ENCODE assay signal across 3 cellular contexts in genomic region chr17:73291260-73291801, GRCh38.
TF ChIP-seq lines count a peak whose summit lies in the region.

No MANE protein-coding gene starts in this region.

TF ChIP-seq in GM12891, 5 proteins besides CTCF, POLR2A, EP300 and RAD21:
- peak; percentile 55 for TF ChIP-seq SPI1 (IDR thresholded peaks at IDR 0.05; ENCODE audit: low read depth, low read length)
- no peak for TF ChIP-seq POLR2AphosphoS5 (IDR thresholded peaks at IDR 0.05; ENCODE audit: low read depth, low read length)
- no peak for TF ChIP-seq TAF1 (IDR thresholded peaks at IDR 0.05; ENCODE audit: low read depth, low read length)
- TF ChIP-seq POU2F2 (IDR thresholded peaks at IDR 0.05; ENCODE audit: low read depth, low read length): no peak
- TF ChIP-seq PAX5 (IDR thresholded peaks at IDR 0.05; ENCODE audit: insufficient read depth, low read length, severe bottlenecking): no peak

TF ChIP-seq in K562, 482 proteins besides CTCF, POLR2A, EP300 and RAD21 (continues in another document):
- TF ChIP-seq EGR1 (conservative IDR thresholded peaks at IDR 0.05) (0 out of 2 replicates have a peak, but pooled peaks have one; percentile 6), MAFK (IDR thresholded peaks at IDR 0.05; ENCODE audit: low read length) (peak; percentile 64), MECOM (CRISPR knock-in tag; IDR thresholded peaks at IDR 0.05) (no peak), E2F6 (IDR thresholded peaks at IDR 0.05; ENCODE audit: borderline replicate concordance in 1 of 2, extremely low read depth in 1 of 2, insufficient read depth in 1 of 2, insufficient read length in 1 of 2, low read depth in 1 of 2, low read length in 1 of 2, poor library complexity in 1 of 2, severe bottlenecking in 1 of 2) (peak in 1 of 2 experiments; percentile 17), MTA1 (IDR thresholded peaks at IDR 0.05; ENCODE audit: borderline replicate concordance) (no peak), ZNF717 (CRISPR knock-in tag; IDR thresholded peaks at IDR 0.05) (no peak), MNT (conservative IDR thresholded peaks at IDR 0.05) (no peak), GTF2B (IDR thresholded peaks at IDR 0.05; ENCODE audit: extremely low read depth, insufficient read length) (no peak), PTTG1 (tag; IDR thresholded peaks at IDR 0.05; ENCODE audit: low read depth) (no peak), HNRNPK (IDR thresholded peaks at IDR 0.05; ENCODE audit: low read depth, low read length, poor library complexity, severe bottlenecking) (no peak), MYNN (IDR thresholded peaks at IDR 0.05) (peak; percentile 72; the same call in 1 of the 2 replicates), MYNN (CRISPR knock-in tag; IDR thresholded peaks at IDR 0.05) (no peak), RERE (CRISPR knock-in tag; IDR thresholded peaks at IDR 0.05; ENCODE audit: borderline replicate concordance) (no peak), NR2C2 (CRISPR knock-in tag; IDR thresholded peaks at IDR 0.05) (no peak), NR2C2 (tag; IDR thresholded peaks at IDR 0.05) (peak; percentile 66; the same call in 1 of the 2 replicates), GABPA (tag; conservative IDR thresholded peaks at IDR 0.05; ENCODE audit: low read depth) (no peak), OTX1 (CRISPR knock-in tag; IDR thresholded peaks at IDR 0.05) (no peak), SRF (CRISPR knock-in tag; IDR thresholded peaks at IDR 0.05) (0 out of 4 replicates have a peak, but pooled peaks of 1 of the 2 experiments have one; percentile 60), RNF2 (IDR thresholded peaks at IDR 0.05) (peak; percentile 42; the same call in 1 of the 2 replicates), ZNF551 (CRISPR knock-in tag; IDR thresholded peaks at IDR 0.05) (no peak)

TF ChIP-seq in HepG2, 621 proteins besides CTCF, POLR2A, EP300 and RAD21:
- TF ChIP-seq, protein P1, sequence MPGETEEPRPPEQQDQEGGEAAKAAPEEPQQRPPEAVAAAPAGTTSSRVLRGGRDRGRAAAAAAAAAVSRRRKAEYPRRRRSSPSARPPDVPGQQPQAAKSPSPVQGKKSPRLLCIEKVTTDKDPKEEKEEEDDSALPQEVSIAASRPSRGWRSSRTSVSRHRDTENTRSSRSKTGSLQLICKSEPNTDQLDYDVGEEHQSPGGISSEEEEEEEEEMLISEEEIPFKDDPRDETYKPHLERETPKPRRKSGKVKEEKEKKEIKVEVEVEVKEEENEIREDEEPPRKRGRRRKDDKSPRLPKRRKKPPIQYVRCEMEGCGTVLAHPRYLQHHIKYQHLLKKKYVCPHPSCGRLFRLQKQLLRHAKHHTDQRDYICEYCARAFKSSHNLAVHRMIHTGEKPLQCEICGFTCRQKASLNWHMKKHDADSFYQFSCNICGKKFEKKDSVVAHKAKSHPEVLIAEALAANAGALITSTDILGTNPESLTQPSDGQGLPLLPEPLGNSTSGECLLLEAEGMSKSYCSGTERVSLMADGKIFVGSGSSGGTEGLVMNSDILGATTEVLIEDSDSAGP (CRISPR knock-in tag; IDR thresholded peaks at IDR 0.05; ENCODE audit: borderline replicate concordance): peak; percentile 37; the same call in 1 of the 2 replicates
- TF ChIP-seq PITX1 (CRISPR knock-in tag; IDR thresholded peaks at IDR 0.05) (0 out of 2 replicates have a peak, but pooled peaks have one; percentile 10), GFI1 (CRISPR knock-in tag; IDR thresholded peaks at IDR 0.05; ENCODE audit: borderline replicate concordance) (0 out of 2 replicates have a peak, but pooled peaks have one; percentile 24), ZFY (CRISPR knock-in tag; IDR thresholded peaks at IDR 0.05) (0 out of 2 replicates have a peak, but pooled peaks have one; percentile 24), ZNF709 (CRISPR knock-in tag; IDR thresholded peaks at IDR 0.05) (no peak), ZNF703 (CRISPR knock-in tag; IDR thresholded peaks at IDR 0.05; ENCODE audit: borderline replicate concordance) (no peak), ZBTB7B (CRISPR knock-in tag; IDR thresholded peaks at IDR 0.05) (no peak), ZFP90 (CRISPR knock-in tag; IDR thresholded peaks at IDR 0.05; ENCODE audit: borderline replicate concordance) (0 out of 2 replicates have a peak, but pooled peaks have one; percentile 32), ZNF615 (CRISPR knock-in tag; IDR thresholded peaks at IDR 0.05; ENCODE audit: borderline replicate concordance) (peak; percentile 69; the same call in 1 of the 2 replicates), ETV5 (CRISPR knock-in tag; IDR thresholded peaks at IDR 0.05; ENCODE audit: borderline replicate concordance) (0 out of 2 replicates have a peak, but pooled peaks have one; percentile 15), CERS6 (CRISPR knock-in tag; IDR thresholded peaks at IDR 0.05) (no peak), TGIF2 (CRISPR knock-in tag; IDR thresholded peaks at IDR 0.05) (no peak), E2F1 (CRISPR knock-in tag; IDR thresholded peaks at IDR 0.05) (no peak), FOSL2 (CRISPR knock-in tag; IDR thresholded peaks at IDR 0.05) (peak; percentile 79), CEBPZ (IDR thresholded peaks at IDR 0.05; ENCODE audit: low read length) (no peak), ZNF441 (CRISPR knock-in tag; IDR thresholded peaks at IDR 0.05; ENCODE audit: borderline replicate concordance) (no peak), PBX3 (CRISPR knock-in tag; IDR thresholded peaks at IDR 0.05; ENCODE audit: borderline replicate concordance) (no peak), ISX (CRISPR knock-in tag; conservative IDR thresholded peaks at IDR 0.05) (no peak), HHEX (CRISPR knock-in tag; IDR thresholded peaks at IDR 0.05) (no peak), ZBTB3 (CRISPR knock-in tag; IDR thresholded peaks at IDR 0.05; ENCODE audit: borderline replicate concordance, low read depth) (no peak), SAP130 (CRISPR knock-in tag; IDR thresholded peaks at IDR 0.05; ENCODE audit: low read depth) (0 out of 2 replicates have a peak, but pooled peaks have one; percentile 16), ZNF343 (CRISPR knock-in tag; IDR thresholded peaks at IDR 0.05) (no peak), U2AF1 (optimal IDR thresholded peaks at IDR 0.05; ENCODE audit: low read depth, low read length) (peak; percentile 53)
- TF ChIP-seq, protein P2, sequence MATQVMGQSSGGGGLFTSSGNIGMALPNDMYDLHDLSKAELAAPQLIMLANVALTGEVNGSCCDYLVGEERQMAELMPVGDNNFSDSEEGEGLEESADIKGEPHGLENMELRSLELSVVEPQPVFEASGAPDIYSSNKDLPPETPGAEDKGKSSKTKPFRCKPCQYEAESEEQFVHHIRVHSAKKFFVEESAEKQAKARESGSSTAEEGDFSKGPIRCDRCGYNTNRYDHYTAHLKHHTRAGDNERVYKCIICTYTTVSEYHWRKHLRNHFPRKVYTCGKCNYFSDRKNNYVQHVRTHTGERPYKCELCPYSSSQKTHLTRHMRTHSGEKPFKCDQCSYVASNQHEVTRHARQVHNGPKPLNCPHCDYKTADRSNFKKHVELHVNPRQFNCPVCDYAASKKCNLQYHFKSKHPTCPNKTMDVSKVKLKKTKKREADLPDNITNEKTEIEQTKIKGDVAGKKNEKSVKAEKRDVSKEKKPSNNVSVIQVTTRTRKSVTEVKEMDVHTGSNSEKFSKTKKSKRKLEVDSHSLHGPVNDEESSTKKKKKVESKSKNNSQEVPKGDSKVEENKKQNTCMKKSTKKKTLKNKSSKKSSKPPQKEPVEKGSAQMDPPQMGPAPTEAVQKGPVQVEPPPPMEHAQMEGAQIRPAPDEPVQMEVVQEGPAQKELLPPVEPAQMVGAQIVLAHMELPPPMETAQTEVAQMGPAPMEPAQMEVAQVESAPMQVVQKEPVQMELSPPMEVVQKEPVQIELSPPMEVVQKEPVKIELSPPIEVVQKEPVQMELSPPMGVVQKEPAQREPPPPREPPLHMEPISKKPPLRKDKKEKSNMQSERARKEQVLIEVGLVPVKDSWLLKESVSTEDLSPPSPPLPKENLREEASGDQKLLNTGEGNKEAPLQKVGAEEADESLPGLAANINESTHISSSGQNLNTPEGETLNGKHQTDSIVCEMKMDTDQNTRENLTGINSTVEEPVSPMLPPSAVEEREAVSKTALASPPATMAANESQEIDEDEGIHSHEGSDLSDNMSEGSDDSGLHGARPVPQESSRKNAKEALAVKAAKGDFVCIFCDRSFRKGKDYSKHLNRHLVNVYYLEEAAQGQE (IDR thresholded peaks at IDR 0.05; ENCODE audit: borderline replicate concordance in 1 of 2, low read depth in 1 of 2, low read length in 2 of 2): no peak
- TF ChIP-seq, protein P3, sequence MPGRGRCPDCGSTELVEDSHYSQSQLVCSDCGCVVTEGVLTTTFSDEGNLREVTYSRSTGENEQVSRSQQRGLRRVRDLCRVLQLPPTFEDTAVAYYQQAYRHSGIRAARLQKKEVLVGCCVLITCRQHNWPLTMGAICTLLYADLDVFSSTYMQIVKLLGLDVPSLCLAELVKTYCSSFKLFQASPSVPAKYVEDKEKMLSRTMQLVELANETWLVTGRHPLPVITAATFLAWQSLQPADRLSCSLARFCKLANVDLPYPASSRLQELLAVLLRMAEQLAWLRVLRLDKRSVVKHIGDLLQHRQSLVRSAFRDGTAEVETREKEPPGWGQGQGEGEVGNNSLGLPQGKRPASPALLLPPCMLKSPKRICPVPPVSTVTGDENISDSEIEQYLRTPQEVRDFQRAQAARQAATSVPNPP (CRISPR knock-in tag; IDR thresholded peaks at IDR 0.05): no peak
- TF ChIP-seq, protein P4, sequence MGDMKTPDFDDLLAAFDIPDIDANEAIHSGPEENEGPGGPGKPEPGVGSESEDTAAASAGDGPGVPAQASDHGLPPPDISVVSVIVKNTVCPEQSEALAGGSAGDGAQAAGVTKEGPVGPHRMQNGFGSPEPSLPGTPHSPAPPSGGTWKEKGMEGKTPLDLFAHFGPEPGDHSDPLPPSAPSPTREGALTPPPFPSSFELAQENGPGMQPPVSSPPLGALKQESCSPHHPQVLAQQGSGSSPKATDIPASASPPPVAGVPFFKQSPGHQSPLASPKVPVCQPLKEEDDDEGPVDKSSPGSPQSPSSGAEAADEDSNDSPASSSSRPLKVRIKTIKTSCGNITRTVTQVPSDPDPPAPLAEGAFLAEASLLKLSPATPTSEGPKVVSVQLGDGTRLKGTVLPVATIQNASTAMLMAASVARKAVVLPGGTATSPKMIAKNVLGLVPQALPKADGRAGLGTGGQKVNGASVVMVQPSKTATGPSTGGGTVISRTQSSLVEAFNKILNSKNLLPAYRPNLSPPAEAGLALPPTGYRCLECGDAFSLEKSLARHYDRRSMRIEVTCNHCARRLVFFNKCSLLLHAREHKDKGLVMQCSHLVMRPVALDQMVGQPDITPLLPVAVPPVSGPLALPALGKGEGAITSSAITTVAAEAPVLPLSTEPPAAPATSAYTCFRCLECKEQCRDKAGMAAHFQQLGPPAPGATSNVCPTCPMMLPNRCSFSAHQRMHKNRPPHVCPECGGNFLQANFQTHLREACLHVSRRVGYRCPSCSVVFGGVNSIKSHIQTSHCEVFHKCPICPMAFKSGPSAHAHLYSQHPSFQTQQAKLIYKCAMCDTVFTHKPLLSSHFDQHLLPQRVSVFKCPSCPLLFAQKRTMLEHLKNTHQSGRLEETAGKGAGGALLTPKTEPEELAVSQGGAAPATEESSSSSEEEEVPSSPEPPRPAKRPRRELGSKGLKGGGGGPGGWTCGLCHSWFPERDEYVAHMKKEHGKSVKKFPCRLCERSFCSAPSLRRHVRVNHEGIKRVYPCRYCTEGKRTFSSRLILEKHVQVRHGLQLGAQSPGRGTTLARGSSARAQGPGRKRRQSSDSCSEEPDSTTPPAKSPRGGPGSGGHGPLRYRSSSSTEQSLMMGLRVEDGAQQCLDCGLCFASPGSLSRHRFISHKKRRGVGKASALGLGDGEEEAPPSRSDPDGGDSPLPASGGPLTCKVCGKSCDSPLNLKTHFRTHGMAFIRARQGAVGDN (CRISPR knock-in tag; IDR thresholded peaks at IDR 0.05): peak; percentile 19; the same call in 1 of the 2 replicates
- TF ChIP-seq, protein P5, sequence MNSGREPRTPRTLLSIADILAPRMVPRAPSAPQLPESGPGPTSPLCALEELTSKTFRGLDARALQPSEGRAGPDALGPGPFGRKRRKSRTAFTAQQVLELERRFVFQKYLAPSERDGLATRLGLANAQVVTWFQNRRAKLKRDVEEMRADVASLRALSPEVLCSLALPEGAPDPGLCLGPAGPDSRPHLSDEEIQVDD (CRISPR knock-in tag; IDR thresholded peaks at IDR 0.05; ENCODE audit: borderline replicate concordance): no peak
